In genomic region chr11:95508219-95508880, GRCh38 we compare ENCODE assay signal across 27 cellular contexts.
DNase-seq lines count a peak whose midpoint lies in the region; ATAC-seq, FAIRE-seq and TF ChIP-seq lines count a peak whose summit lies in the region.
"Had no signal": no experiment of that assay in that cellular context is flagged by ENCODE, and none has a peak within 500 bp of the region (broad histone marks: within the 10 kb centered on the region; RNA-seq: fewer than 3 reads in every experiment).

No MANE protein-coding gene starts in this region.

- TF ChIP-seq CTCF in HEK293 (tag by site-specific recombination; IDR thresholded peaks at IDR 0.05): no peak
- no peak for TF ChIP-seq CTCF in brain (conservative IDR thresholded peaks at IDR 0.05)
- TF ChIP-seq CTCF in left ventricle myocardium inferior (IDR thresholded peaks at IDR 0.05; ENCODE audit: borderline replicate concordance): no peak
- TF ChIP-seq CTCF in activated CD8-positive, alpha-beta T cell treated with anti-CD3 and anti-CD28 coated beads for 36 hours (IDR thresholded peaks at IDR 0.05): no peak

- peaks cover 0 to 2% (median 0%) of the 10 kb centered on the region in 5 experiments for H3K9me3 Mint-ChIP-seq in brain
- no peaks in the 10 kb centered on the region for H3K9me3 Mint-ChIP-seq in activated CD8-positive, alpha-beta T cell treated with anti-CD3 and anti-CD28 coated beads for 36 hours
- H3K9me3 Mint-ChIP-seq: activated T-cell treated with anti-CD3 and anti-CD28 coated beads, Interleukin-2, amount 50 U/mL, for 4 hours; natural killer cell had no signal

- H3K4me1 ChIP-seq in HEK293 (ENCODE audit: control insufficient read depth, insufficient read depth, low read length): no peaks in the 10 kb centered on the region; the same call in 1 of the 2 replicates
- H3K4me1 ChIP-seq in left ventricle myocardium inferior: peaks cover 13% of the 10 kb centered on the region
- H3K4me1 ChIP-seq in small intestine (ENCODE audit: control insufficient read depth in 2 of 2, insufficient read depth in 1 of 2, low read depth in 1 of 2, low read length in 1 of 2): no peaks in the 10 kb centered on the region
- H3K4me1 ChIP-seq: parathyroid adenoma had no signal

- no peaks in the 10 kb centered on the region for H3K36me3 Mint-ChIP-seq in brain
- H3K36me3 Mint-ChIP-seq in activated CD8-positive, alpha-beta T cell treated with anti-CD3 and anti-CD28 coated beads for 36 hours (ENCODE audit: low read depth): no peaks in the 10 kb centered on the region
- H3K36me3 Mint-ChIP-seq: natural killer cell had no signal

- H3K27ac ChIP-seq in HEK293 (ENCODE audit: extremely low read depth, low read depth, low read length): no peak overlapping the region
- peak overlapping the region; percentile 42 for H3K27ac ChIP-seq in left ventricle myocardium inferior (replicated peaks)
- H3K27ac ChIP-seq in small intestine (ENCODE audit: low read depth in 1 of 2, low read length in 1 of 2): no peak overlapping the region
- H3K27ac ChIP-seq: adrenal gland; BLaER1 treated with 17β-estradiol and CSF1 and Interleukin-3, amounts not matched to agents 10 nM and 100 nM; cardiac muscle cell; parathyroid adenoma; PC-9; sigmoid colon had no signal

- POLR2A ChIA-PET in HEK293 (lab: Yijun Ruan, JAX): no interaction called here
- POLR2A ChIA-PET in activated CD8-positive, alpha-beta T cell treated with anti-CD3 and anti-CD28 coated beads for 36 hours (lab: Charles Lee): no interaction called here

- no peak overlapping the region for H3K4me3 Mint-ChIP-seq in brain
- no peak overlapping the region for H3K4me3 Mint-ChIP-seq in activated CD8-positive, alpha-beta T cell treated with anti-CD3 and anti-CD28 coated beads for 36 hours
- H3K4me3 Mint-ChIP-seq: activated T-cell treated with anti-CD3 and anti-CD28 coated beads, Interleukin-2, amount 50 U/mL, for 4 hours; natural killer cell had no signal

- peaks cover 8% of the 10 kb centered on the region for H3K27me3 Mint-ChIP-seq in brain
- H3K27me3 Mint-ChIP-seq in activated CD8-positive, alpha-beta T cell treated with anti-CD3 and anti-CD28 coated beads for 36 hours: no peaks in the 10 kb centered on the region

- DNase-seq in left ventricle myocardium inferior (no peak), skeletal muscle cell (ENCODE audit: low read depth) (peak; percentile 61), small intestine (no peak)
- no peak for DNase-seq in activated CD8-positive, alpha-beta T cell treated with anti-CD3 and anti-CD28 coated beads for 36 hours
- DNase-seq: activated CD8-positive, alpha-beta memory T cell treated with anti-CD3 and anti-CD28 coated beads for 24 hours; activated naive CD4-positive, alpha-beta T cell; activated T-cell treated with anti-CD3 and anti-CD28 coated beads, Interleukin-2, amount 50 U/mL, for 4 hours; adrenal gland; Caco-2; DMS79; GF-D8; head of caudate nucleus; KBM-7; midbrain; natural killer cell; NCI-H1436; NCI-H510A; PC-9; SIG-M5; sigmoid colon; SW 1271 had no signal

- peaks cover 27% of the 10 kb centered on the region for H3K4me1 Mint-ChIP-seq in brain
- peaks cover 4% of the 10 kb centered on the region for H3K4me1 Mint-ChIP-seq in activated CD8-positive, alpha-beta T cell treated with anti-CD3 and anti-CD28 coated beads for 36 hours (ENCODE audit: low read depth)
- H3K4me1 Mint-ChIP-seq: natural killer cell had no signal

- CTCF ChIA-PET in HEK293 (lab: Yijun Ruan, JAX): interaction anchor here (0.5 to 2.9 kb wide), 8 partner anchors 7 to 522 kb away, joined by 3 to 10 read pairs (median 3); no protein-coding TSS in a partner anchor
- CTCF ChIA-PET in activated CD8-positive, alpha-beta T cell treated with anti-CD3 and anti-CD28 coated beads for 36 hours (lab: Charles Lee): interaction anchor here (0.7 to 2.3 kb wide), 5 partner anchors 10 to 197 kb away, joined by 3 to 16 read pairs (median 6); no protein-coding TSS in a partner anchor

- ATAC-seq in activated CD8-positive, alpha-beta T cell treated with anti-CD3 and anti-CD28 coated beads for 36 hours: no peak
- no peak for ATAC-seq in HG03196 (IDR thresholded peaks at IDR 0.05; ENCODE audit: unreplicated experiment)
- ATAC-seq: activated T-cell treated with anti-CD3 and anti-CD28 coated beads, Interleukin-2, amount 50 U/mL, for 4 hours; natural killer cell had no signal

- no peak for FAIRE-seq in small intestine (lab: Jason Lieb, UNC)

- H3K9me3 ChIP-seq in HEK293 (ENCODE audit: control insufficient read depth, insufficient read depth, low read depth, low read length) (no peaks in the 10 kb centered on the region), left ventricle myocardium inferior (replicated peaks) (no peaks in the 10 kb centered on the region), small intestine (ENCODE audit: control insufficient read depth, low read depth) (no peaks in the 10 kb centered on the region)
- H3K9me3 ChIP-seq: adrenal gland; BLaER1 treated with 17β-estradiol and CSF1 and Interleukin-3, amounts not matched to agents 10 nM and 100 nM; Caco-2; sigmoid colon had no signal

- WGBS in small intestine, 3 donors: 85% methylated on average over 7 of the region's 7 CpGs

- H3K4me3 ChIP-seq in HEK293 (ENCODE audit: low read depth, low read length) (no peak overlapping the region), left ventricle myocardium inferior (no peak overlapping the region), skeletal muscle cell (ENCODE audit: low read depth, low read length) (no peak overlapping the region), small intestine (ENCODE audit: low read depth in 1 of 2, low read length in 2 of 2) (no peak overlapping the region)
- H3K4me3 ChIP-seq: adrenal gland; BLaER1 treated with 17β-estradiol and CSF1 and Interleukin-3, amounts not matched to agents 10 nM and 100 nM; cardiac muscle cell; PC-9; sigmoid colon had no signal

- H3K27ac Mint-ChIP-seq in brain: peak overlapping the region in 3 of 5 experiments; percentile 14 to 86 (median 41)
- H3K27ac Mint-ChIP-seq in activated CD8-positive, alpha-beta T cell treated with anti-CD3 and anti-CD28 coated beads for 36 hours: no peak overlapping the region
- H3K27ac Mint-ChIP-seq: natural killer cell had no signal

- H3K27me3 ChIP-seq in left ventricle myocardium inferior (ENCODE audit: low read depth) (no peaks in the 10 kb centered on the region), small intestine (ENCODE audit: control insufficient read depth in 2 of 2, insufficient read depth in 2 of 2, low read length in 2 of 2) (no peaks in the 10 kb centered on the region)
- H3K27me3 ChIP-seq: adrenal gland, cardiac muscle cell, sigmoid colon had no signal

- intact Hi-C loops in left ventricle myocardium inferior (cut with micrococcal nuclease): no loop called here
- intact Hi-C loops in activated CD8-positive, alpha-beta T cell treated with anti-CD3 and anti-CD28 coated beads for 36 hours (cut with micrococcal nuclease): no loop called here

- H3K36me3 ChIP-seq in HEK293 (ENCODE audit: control insufficient read depth in 2 of 2, insufficient read depth in 1 of 2, low read length in 2 of 2) (no peaks in the 10 kb centered on the region), left ventricle myocardium inferior (no peaks in the 10 kb centered on the region), small intestine (ENCODE audit: control insufficient read depth in 2 of 2, insufficient read depth in 2 of 2, low read length in 2 of 2) (no peaks in the 10 kb centered on the region)
- H3K36me3 ChIP-seq: adrenal gland; BLaER1 treated with 17β-estradiol and CSF1 and Interleukin-3, amounts not matched to agents 10 nM and 100 nM; cardiac muscle cell; sigmoid colon had no signal

TF ChIP-seq in HEK293, 187 proteins besides CTCF, POLR2A, EP300 and RAD21 (continues in another document):
- TF ChIP-seq ZNF518A (tag by site-specific recombination; conservative IDR thresholded peaks at IDR 0.05; ENCODE audit: low read depth) (no peak), ZNF639 (tag by site-specific recombination; IDR thresholded peaks at IDR 0.05) (no peak)
